In genomic region chr9:131728961-131729360, GRCh38 we compare ENCODE assay signal across 8 cellular contexts. TPM values are rescaled to one million over a fixed set of nuclear protein-coding genes. Genes with fewer than 3 reads are reported as not detected.
A peak's percentile ranks its signal among the peaks of the same experiment; 100 is the strongest.
DNase-seq lines count a peak whose midpoint lies in the region; ATAC-seq, FAIRE-seq and TF ChIP-seq lines count a peak whose summit lies in the region.

No MANE protein-coding gene starts in this region.

- H3K27ac ChIP-seq in WERI-Rb-1 (peak overlapping the region; percentile 4; the same call in 1 of the 2 replicates), ectodermal cell (ENCODE audit: insufficient read depth, low read depth, low read length, poor library complexity, severe bottlenecking) (peak overlapping the region; percentile 44)

- no peak overlapping the region for H3K4me3 ChIP-seq in WERI-Rb-1 (ENCODE audit: low read depth, low read length)
- H3K4me3 ChIP-seq in ectodermal cell (ENCODE audit: insufficient read depth, low read depth, low read length) = no peak overlapping the region

- WGBS in ectodermal cell, 2 experiments = 68 to 84% methylated on average over 2 to 3 of the region's 3 CpGs

- H3K27me3 ChIP-seq in WERI-Rb-1 (ENCODE audit: insufficient read depth, low read depth, severe bottlenecking) (no peaks in the 10 kb centered on the region), ectodermal cell (ENCODE audit: control insufficient read depth, insufficient read depth, low read length, poor library complexity, severe bottlenecking) (no peaks in the 10 kb centered on the region)

- H3K36me3 ChIP-seq in WERI-Rb-1 (no peaks in the 10 kb centered on the region), ectodermal cell (ENCODE audit: control insufficient read depth, insufficient read depth, low read length) (no peaks in the 10 kb centered on the region)

- peaks cover 2% of the 10 kb centered on the region for H3K36me3 Mint-ChIP-seq in progenitor cell of endocrine pancreas (ENCODE audit: insufficient read depth)

- no peak for FAIRE-seq in frontal cortex (lab: Jason Lieb, UNC)

- H3K4me3 Mint-ChIP-seq in progenitor cell of endocrine pancreas (ENCODE audit: low read depth) = no peak overlapping the region

- no peak overlapping the region for H3K27ac Mint-ChIP-seq in progenitor cell of endocrine pancreas

- H3K4me1 ChIP-seq in ectodermal cell (ENCODE audit: control insufficient read depth, insufficient read depth, low read length) = peaks cover 18% of the 10 kb centered on the region

- H3K4me1 Mint-ChIP-seq in progenitor cell of endocrine pancreas (ENCODE audit: low read depth) = peaks cover 17% of the 10 kb centered on the region

- ATAC-seq in HG02571 (IDR thresholded peaks at IDR 0.05; ENCODE audit: unreplicated experiment) (peak; percentile 28), HG03378 (IDR thresholded peaks at IDR 0.05; ENCODE audit: unreplicated experiment) (no peak)

- no peaks in the 10 kb centered on the region for H3K9me3 Mint-ChIP-seq in progenitor cell of endocrine pancreas (ENCODE audit: low read depth)

- DNase-seq in WERI-Rb-1 = peak; percentile 67
- peak; percentile 71 for DNase-seq in stimulated activated CD4-positive, alpha-beta T cell treated with anti-CD3 and anti-CD28 coated beads, Interleukin-1b, Interleukin-23, amount 100 ng/mL, for 48 hours
- no peak for DNase-seq in progenitor cell of endocrine pancreas (ENCODE audit: low spot score, unreplicated experiment)
- DNase-seq in NCI-H1930 (lab: John Stamatoyannopoulos, UW) = no peak
- DNase-seq in frontal cortex (ENCODE audit: low spot score in 2 of 2) = no peak

- H3K9me3 ChIP-seq in WERI-Rb-1 (ENCODE audit: severe bottlenecking) = no peaks in the 10 kb centered on the region
- no peaks in the 10 kb centered on the region for H3K9me3 ChIP-seq in ectodermal cell (ENCODE audit: control insufficient read depth, low read length)

- TF ChIP-seq CTCF in WERI-Rb-1 (IDR thresholded peaks at IDR 0.05; ENCODE audit: low read depth, low read length) = no peak
- TF ChIP-seq CTCF in progenitor cell of endocrine pancreas (IDR thresholded peaks at IDR 0.05; ENCODE audit: unreplicated experiment) = no peak

- no peaks in the 10 kb centered on the region for H3K27me3 Mint-ChIP-seq in progenitor cell of endocrine pancreas

RNA-seq across cellular contexts. Expression of gene RAPGEF1, which starts 10.9 kb away (rescaled TPM):
- polyA plus RNA-seq in ectodermal cell (2013, experiment 1 of 4) = 53.4 TPM
- polyA plus RNA-seq in ectodermal cell (2013, experiment 2 of 4) = 57.6 TPM
- polyA plus RNA-seq in ectodermal cell (2013, experiment 3 of 4) = 41.2 TPM
- polyA plus RNA-seq in ectodermal cell (2013, experiment 4 of 4) = 41.1 TPM
- total RNA-seq in progenitor cell of endocrine pancreas (57.3 and 62.8 TPM in 2 replicates), frontal cortex (28.1 TPM)

Comparison
In these comparisons a context has a peak if more than half of its experiments do, and no peak if none do; other contexts are left out.
1. DNase-seq: peak in WERI-Rb-1 (single experiment) and stimulated activated CD4-positive, alpha-beta T cell treated with anti-CD3 and anti-CD28 coated beads, Interleukin-1b, Interleukin-23, amount 100 ng/mL, for 48 hours (single experiment); none in progenitor cell of endocrine pancreas (single experiment), NCI-H1930 (0 of 2) and frontal cortex (0 of 2).